Comparison of ENCODE assay signal across 27 cellular contexts in genomic region chr17:33676444-33676843, GRCh38.
"Had no signal": no experiment of that assay in that cellular context is flagged by ENCODE, and none has a peak within 500 bp of the region (broad histone marks: within the 10 kb centered on the region; RNA-seq: fewer than 3 reads in every experiment).

No MANE protein-coding gene starts in this region.

- H3K36me3 Mint-ChIP-seq: stimulated activated effector memory CD8-positive, alpha-beta T cell treated with anti-CD3 and anti-CD28 coated beads, Interleukin-12 subunit alpha, Interleukin-12 subunit beta, amount 100 ng/mL, for 72 hours; stimulated activated memory B cell treated with anti-CD40 and anti-IgM and Interleukin-4, amounts not matched to agents 10 μg/mL and 1 μg/mL and 100 μg/mL, for 72 hours; stimulated activated naive B cell treated with anti-CD40 and anti-IgM and Interleukin-4, amounts not matched to agents 10 μg/mL and 1 μg/mL and 100 μg/mL, for 72 hours; type B pancreatic cell had no signal

- H3K27me3 ChIP-seq: testis, thyroid gland, tibial artery, tibial nerve, transverse colon, upper lobe of left lung, upper lobe of right lung, uterus, vagina had no signal

- H3K36me3 ChIP-seq: stomach, suprapubic skin, thoracic aorta, thyroid gland, tibial artery, tibial nerve, transverse colon, upper lobe of left lung, upper lobe of right lung, uterus, vagina had no signal

- DNase-seq: stimulated activated CD4-positive, alpha-beta T cell treated with anti-CD3 and anti-CD28 coated beads, Interleukin-2, amount 100 ng/mL, for 48 hours; stimulated activated CD4-positive, alpha-beta T cell treated with anti-CD3 and anti-CD28 coated beads, Interleukin-4, amount 100 ng/mL, for 1 hour; stimulated activated CD4-positive, alpha-beta T cell treated with anti-CD3 and anti-CD28 coated beads, Interleukin-4, amount 100 ng/mL, for 24 hours; stimulated activated CD4-positive, alpha-beta T cell treated with anti-CD3 and anti-CD28 coated beads, Interleukin-4, amount 100 ng/mL, for 4 hours; stimulated activated CD8-positive, alpha-beta memory T cell treated with anti-CD3 and anti-CD28 coated beads, Interleukin-4, amount 100 ng/mL, for 48 hours; stimulated activated naive B cell treated with anti-CD40 and anti-IgM and Interleukin-4, amounts not matched to agents 10 μg/mL and 1 μg/mL and 100 μg/mL, for 72 hours; stimulated activated naive CD4-positive, alpha-beta T cell treated with Interleukin-2 at 50 U/mL for 16 hours; stimulated activated naive CD8-positive, alpha-beta T cell treated with anti-CD3 and anti-CD28 coated beads, Interleukin-15, amount 100 ng/mL, for 72 hours; stimulated activated naive CD8-positive, alpha-beta T cell treated with anti-CD3 and anti-CD28 coated beads, Interleukin-15, Interleukin-2, amounts not matched to agents 100 U/mL and 50 U/mL, for 24 hours; stomach; substantia nigra; testis; thyroid gland; tibial artery; transverse colon; trophoblast cell; upper lobe of left lung; upper lobe of right lung; uterus had no signal

- ATAC-seq: stimulated activated effector memory CD8-positive, alpha-beta T cell treated with anti-CD3 and anti-CD28 coated beads, Interleukin-12 subunit alpha, Interleukin-12 subunit beta, amount 100 ng/mL, for 72 hours; stimulated activated memory B cell treated with anti-CD40 and anti-IgM and Interleukin-4, amounts not matched to agents 10 μg/mL and 1 μg/mL and 100 μg/mL, for 72 hours; stimulated activated naive B cell treated with anti-CD40 and anti-IgM and Interleukin-4, amounts not matched to agents 10 μg/mL and 1 μg/mL and 100 μg/mL, for 72 hours; stimulated activated naive CD8-positive, alpha-beta T cell treated with anti-CD3 and anti-CD28 coated beads, Interleukin-15, amount 100 ng/mL, for 72 hours; stimulated activated naive CD8-positive, alpha-beta T cell treated with anti-CD3 and anti-CD28 coated beads, Interleukin-15, Interleukin-2, amounts not matched to agents 100 U/mL and 50 U/mL, for 24 hours; upper lobe of right lung had no signal

- H3K4me1 Mint-ChIP-seq: stimulated activated effector memory CD8-positive, alpha-beta T cell treated with anti-CD3 and anti-CD28 coated beads, Interleukin-12 subunit alpha, Interleukin-12 subunit beta, amount 100 ng/mL, for 72 hours; stimulated activated memory B cell treated with anti-CD40 and anti-IgM and Interleukin-4, amounts not matched to agents 10 μg/mL and 1 μg/mL and 100 μg/mL, for 72 hours; stimulated activated naive B cell treated with anti-CD40 and anti-IgM and Interleukin-4, amounts not matched to agents 10 μg/mL and 1 μg/mL and 100 μg/mL, for 72 hours; stimulated activated naive CD8-positive, alpha-beta T cell treated with anti-CD3 and anti-CD28 coated beads, Interleukin-15, amount 100 ng/mL, for 72 hours had no signal

- H3K9me3 ChIP-seq: stomach, suprapubic skin, testis, thoracic aorta, thyroid gland, tibial artery, tibial nerve, transverse colon, upper lobe of left lung, upper lobe of right lung, uterus, vagina had no signal

- H3K27ac Mint-ChIP-seq: stimulated activated effector memory CD8-positive, alpha-beta T cell treated with anti-CD3 and anti-CD28 coated beads, Interleukin-12 subunit alpha, Interleukin-12 subunit beta, amount 100 ng/mL, for 72 hours; stimulated activated memory B cell treated with anti-CD40 and anti-IgM and Interleukin-4, amounts not matched to agents 10 μg/mL and 1 μg/mL and 100 μg/mL, for 72 hours; stimulated activated naive B cell treated with anti-CD40 and anti-IgM and Interleukin-4, amounts not matched to agents 10 μg/mL and 1 μg/mL and 100 μg/mL, for 72 hours; stimulated activated naive CD8-positive, alpha-beta T cell treated with anti-CD3 and anti-CD28 coated beads, Interleukin-15, Interleukin-2, amounts not matched to agents 100 ng/mL and 50 ng/mL, for 24 hours; type B pancreatic cell had no signal

- H3K4me3 Mint-ChIP-seq: stimulated activated effector memory CD8-positive, alpha-beta T cell treated with anti-CD3 and anti-CD28 coated beads, Interleukin-12 subunit alpha, Interleukin-12 subunit beta, amount 100 ng/mL, for 72 hours; stimulated activated memory B cell treated with anti-CD40 and anti-IgM and Interleukin-4, amounts not matched to agents 10 μg/mL and 1 μg/mL and 100 μg/mL, for 72 hours; stimulated activated naive B cell treated with anti-CD40 and anti-IgM and Interleukin-4, amounts not matched to agents 10 μg/mL and 1 μg/mL and 100 μg/mL, for 72 hours; stimulated activated naive CD8-positive, alpha-beta T cell treated with anti-CD3 and anti-CD28 coated beads, Interleukin-15, amount 100 ng/mL, for 72 hours; stimulated activated naive CD8-positive, alpha-beta T cell treated with anti-CD3 and anti-CD28 coated beads, Interleukin-15, Interleukin-2, amounts not matched to agents 100 ng/mL and 50 ng/mL, for 24 hours; type B pancreatic cell had no signal

- H3K27me3 Mint-ChIP-seq: stimulated activated memory B cell treated with anti-CD40 and anti-IgM and Interleukin-4, amounts not matched to agents 10 μg/mL and 1 μg/mL and 100 μg/mL, for 72 hours had no signal

- H3K27ac ChIP-seq: stomach, suprapubic skin, testis, thoracic aorta, thyroid gland, tibial artery, tibial nerve, transverse colon, upper lobe of left lung, upper lobe of right lung, uterus, vagina had no signal

- H3K4me3 ChIP-seq: stomach, suprapubic skin, testis, thoracic aorta, thyroid gland, tibial artery, tibial nerve, transverse colon, upper lobe of left lung, upper lobe of right lung, uterus, vagina had no signal

- H3K9me3 Mint-ChIP-seq: stimulated activated effector memory CD8-positive, alpha-beta T cell treated with anti-CD3 and anti-CD28 coated beads, Interleukin-12 subunit alpha, Interleukin-12 subunit beta, amount 100 ng/mL, for 72 hours; stimulated activated memory B cell treated with anti-CD40 and anti-IgM and Interleukin-4, amounts not matched to agents 10 μg/mL and 1 μg/mL and 100 μg/mL, for 72 hours; stimulated activated naive B cell treated with anti-CD40 and anti-IgM and Interleukin-4, amounts not matched to agents 10 μg/mL and 1 μg/mL and 100 μg/mL, for 72 hours; stimulated activated naive CD8-positive, alpha-beta T cell treated with anti-CD3 and anti-CD28 coated beads, Interleukin-15, amount 100 ng/mL, for 72 hours; stimulated activated naive CD8-positive, alpha-beta T cell treated with anti-CD3 and anti-CD28 coated beads, Interleukin-15, Interleukin-2, amounts not matched to agents 100 ng/mL and 50 ng/mL, for 24 hours; type B pancreatic cell had no signal

- H3K4me1 ChIP-seq: stomach, suprapubic skin, testis, thyroid gland, tibial artery, tibial nerve, transverse colon, upper lobe of left lung, upper lobe of right lung, uterus, vagina had no signal
